Comparison of ENCODE assay signal across 1 cellular context in genomic region chr6:63565058-63565726, GRCh38.
TF ChIP-seq lines count a peak whose summit lies in the region.

No MANE protein-coding gene starts in this region.

TF ChIP-seq in HepG2, 621 proteins besides CTCF, POLR2A, EP300 and RAD21 (continued from another document):
- TF ChIP-seq HIC2 (CRISPR knock-in tag; IDR thresholded peaks at IDR 0.05; ENCODE audit: low read depth) (no peak), ZNF570 (CRISPR knock-in tag; IDR thresholded peaks at IDR 0.05; ENCODE audit: borderline replicate concordance) (no peak), ZSCAN30 (CRISPR knock-in tag; IDR thresholded peaks at IDR 0.05) (no peak), ZNF672 (CRISPR knock-in tag; IDR thresholded peaks at IDR 0.05) (no peak), ZNF772 (CRISPR knock-in tag; IDR thresholded peaks at IDR 0.05) (no peak), ZNF768 (CRISPR knock-in tag; IDR thresholded peaks at IDR 0.05) (no peak), PAWR (CRISPR knock-in tag; IDR thresholded peaks at IDR 0.05; ENCODE audit: borderline replicate concordance) (no peak), ZNF431 (CRISPR knock-in tag; IDR thresholded peaks at IDR 0.05; ENCODE audit: borderline replicate concordance, low read depth) (no peak), RFXANK (CRISPR knock-in tag; IDR thresholded peaks at IDR 0.05) (0 out of 2 replicates have a peak, but pooled peaks have one; percentile 34), IRF1 (CRISPR knock-in tag; IDR thresholded peaks at IDR 0.05; ENCODE audit: low read depth) (no peak), ZNF777 (CRISPR knock-in tag; IDR thresholded peaks at IDR 0.05) (no peak)
